Comparison of ENCODE assay signal across 9 cellular contexts in the genomic region with DNA sequence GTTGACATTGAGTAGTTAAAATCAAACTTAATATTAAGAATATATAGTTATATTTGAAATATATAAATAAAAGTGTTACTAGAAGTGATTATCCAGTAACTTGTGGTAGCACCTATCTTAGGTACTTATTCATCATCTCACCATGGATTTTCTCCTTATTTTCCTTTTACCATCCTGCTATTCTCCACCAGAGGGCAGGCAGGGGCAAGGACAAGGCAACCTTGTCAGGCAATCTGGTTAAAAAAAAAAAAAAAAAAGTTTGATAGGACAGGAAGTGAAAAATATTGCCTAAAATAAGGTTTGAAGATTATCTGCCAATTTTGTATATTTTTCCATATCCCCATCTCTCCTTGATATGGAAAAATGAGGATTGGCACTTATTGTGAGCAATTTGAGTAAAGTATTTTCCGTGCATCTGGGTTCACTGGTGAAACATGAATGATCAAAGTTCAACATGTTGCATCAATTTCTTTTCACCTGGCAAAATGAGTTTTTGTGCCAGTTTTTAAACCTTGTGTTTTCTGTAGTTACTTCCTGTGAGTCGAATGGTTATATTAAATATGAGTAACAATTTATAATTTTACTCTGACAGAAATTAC.
DNase-seq lines count a peak whose midpoint lies in the region; ATAC-seq and TF ChIP-seq lines count a peak whose summit lies in the region.
"Had no signal": no experiment of that assay in that cellular context is flagged by ENCODE, and none has a peak within 500 bp of the region (broad histone marks: within the 10 kb centered on the region; RNA-seq: fewer than 3 reads in every experiment).

No MANE protein-coding gene starts in this region.

- H3K9ac ChIP-seq in SK-N-SH: no peak overlapping the region

- H3K9me3 ChIP-seq in SK-N-SH: no peaks in the 10 kb centered on the region

- TF ChIP-seq RAD21 in SK-N-SH (IDR thresholded peaks at IDR 0.05; ENCODE audit: low read length): peak; percentile 78

- no peaks in the 10 kb centered on the region for H4K20me1 ChIP-seq in SK-N-SH (ENCODE audit: insufficient read depth)

- no peak overlapping the region; a peak in 1 of 4 replicates for H3K4me3 ChIP-seq in SK-N-SH (ENCODE audit: low read depth in 2 of 2, low read length in 1 of 2)
- H3K4me3 ChIP-seq: skin epidermis had no signal

- H3K79me2 ChIP-seq in SK-N-SH (ENCODE audit: insufficient read depth): no peaks in the 10 kb centered on the region

- no peaks in the 10 kb centered on the region for H3K27me3 ChIP-seq in SK-N-SH (ENCODE audit: insufficient read depth)

- 60% methylated on average over 2 of the region's 2 CpGs for WGBS in SK-N-SH (ENCODE audit: low lambda C conversion rate)

- H3F3A ChIP-seq in SK-N-SH (replicated peaks; ENCODE audit: insufficient read depth): no peaks in the 10 kb centered on the region

- CTCF ChIA-PET in SK-N-SH (lab: Yijun Ruan, JAX): interaction anchor here (0.7 to 2.3 kb wide), 4 partner anchors 12 to 587 kb away, joined by 3 to 12 read pairs (median 4); no protein-coding TSS in a partner anchor

- no peak overlapping the region for H3K27ac ChIP-seq in SK-N-SH (ENCODE audit: low read depth in 2 of 2, low read length in 1 of 2)
- H3K27ac ChIP-seq: skin epidermis had no signal

- TF ChIP-seq CTCF in SK-N-SH (IDR thresholded peaks at IDR 0.05): peak; percentile 96

- H3K36me3 ChIP-seq in SK-N-SH (replicated peaks in 1 of 2; ENCODE audit: control insufficient read depth in 1 of 2, insufficient read depth in 2 of 2, low read length in 1 of 2): no peaks in the 10 kb centered on the region

- DNase-seq in DMS 273 (lab: John Stamatoyannopoulos, UW; ENCODE audit: unreplicated experiment) (peak; percentile 78), LHCN-M2 (ENCODE audit: low read depth) (peak; percentile 65), SK-N-SH (peak; percentile 36), foreskin melanocyte (peak; percentile 37), renal cortical epithelial cell (ENCODE audit: low read depth) (peak; percentile 51)

- TF ChIP-seq EP300 in SK-N-SH (IDR thresholded peaks at IDR 0.05; ENCODE audit: borderline replicate concordance in 1 of 2, low read depth in 1 of 2, low read length in 1 of 2): no peak

- POLR2A ChIA-PET in SK-N-SH (lab: Yijun Ruan, JAX): no interaction called here

- no peak overlapping the region for H3K4me2 ChIP-seq in SK-N-SH

- H2AFZ ChIP-seq in SK-N-SH (ENCODE audit: low read depth): no peak overlapping the region

- H3K4me1 ChIP-seq in SK-N-SH (ENCODE audit: control insufficient read depth in 1 of 2, insufficient read depth in 2 of 2, low read depth in 1 of 2, low read length in 1 of 2): no peaks in the 10 kb centered on the region

- ATAC-seq in GM21360 (IDR thresholded peaks at IDR 0.05; ENCODE audit: unreplicated experiment): peak; percentile 67
- no peak for ATAC-seq in HG03521 (IDR thresholded peaks at IDR 0.05; ENCODE audit: unreplicated experiment)
- ATAC-seq in GM19452 (IDR thresholded peaks at IDR 0.05; ENCODE audit: unreplicated experiment): no peak

- no peaks in the 10 kb centered on the region for H3K9me2 ChIP-seq in SK-N-SH

TF ChIP-seq in SK-N-SH, 30 proteins besides CTCF, POLR2A, EP300 and RAD21:
- TF ChIP-seq SMC3 (IDR thresholded peaks at IDR 0.05; ENCODE audit: low read depth, low read length) (peak; percentile 86), REST (IDR thresholded peaks at IDR 0.05; ENCODE audit: low read depth, low read length) (no peak), JUND (IDR thresholded peaks at IDR 0.05) (no peak), GATA2 (CRISPR knock-in tag; IDR thresholded peaks at IDR 0.05) (0 out of 2 replicates have a peak, but pooled peaks have one; percentile 14), ELF1 (IDR thresholded peaks at IDR 0.05) (no peak)
